In genomic region chr4:139665079-139665689, GRCh38 we compare ENCODE assay signal across 1 cellular context.
TF ChIP-seq lines count a peak whose summit lies in the region.

No MANE protein-coding gene starts in this region.

TF ChIP-seq in HepG2, 621 proteins besides CTCF, POLR2A, EP300 and RAD21 (continued from another document):
- TF ChIP-seq, protein P1, sequence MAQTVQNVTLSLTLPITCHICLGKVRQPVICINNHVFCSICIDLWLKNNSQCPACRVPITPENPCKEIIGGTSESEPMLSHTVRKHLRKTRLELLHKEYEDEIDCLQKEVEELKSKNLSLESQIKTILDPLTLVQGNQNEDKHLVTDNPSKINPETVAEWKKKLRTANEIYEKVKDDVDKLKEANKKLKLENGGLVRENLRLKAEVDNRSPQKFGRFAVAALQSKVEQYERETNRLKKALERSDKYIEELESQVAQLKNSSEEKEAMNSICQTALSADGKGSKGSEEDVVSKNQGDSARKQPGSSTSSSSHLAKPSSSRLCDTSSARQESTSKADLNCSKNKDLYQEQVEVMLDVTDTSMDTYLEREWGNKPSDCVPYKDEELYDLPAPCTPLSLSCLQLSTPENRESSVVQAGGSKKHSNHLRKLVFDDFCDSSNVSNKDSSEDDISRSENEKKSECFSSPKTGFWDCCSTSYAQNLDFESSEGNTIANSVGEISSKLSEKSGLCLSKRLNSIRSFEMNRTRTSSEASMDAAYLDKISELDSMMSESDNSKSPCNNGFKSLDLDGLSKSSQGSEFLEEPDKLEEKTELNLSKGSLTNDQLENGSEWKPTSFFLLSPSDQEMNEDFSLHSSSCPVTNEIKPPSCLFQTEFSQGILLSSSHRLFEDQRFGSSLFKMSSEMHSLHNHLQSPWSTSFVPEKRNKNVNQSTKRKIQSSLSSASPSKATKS (CRISPR knock-in tag; IDR thresholded peaks at IDR 0.05) = no peak
- TF ChIP-seq MBD4 (IDR thresholded peaks at IDR 0.05; ENCODE audit: borderline replicate concordance, low read length) (0 out of 2 replicates have a peak, but pooled peaks have one; percentile 22), RBFOX2 (IDR thresholded peaks at IDR 0.05; ENCODE audit: low read depth, low read length) (0 out of 2 replicates have a peak, but pooled peaks have one; percentile 4), ZNF337 (CRISPR knock-in tag; IDR thresholded peaks at IDR 0.05; ENCODE audit: borderline replicate concordance, low read depth) (no peak), ZNF205 (CRISPR knock-in tag; IDR thresholded peaks at IDR 0.05) (no peak), CCAR2 (optimal IDR thresholded peaks at IDR 0.05; ENCODE audit: low read depth, low read length) (peak; percentile 23), ZNF496 (CRISPR knock-in tag; IDR thresholded peaks at IDR 0.05; ENCODE audit: insufficient replicate concordance) (no peak), ZMYM3 (CRISPR knock-in tag; IDR thresholded peaks at IDR 0.05) (peak; percentile 26; the same call in 1 of the 2 replicates), ZNF775 (CRISPR knock-in tag; IDR thresholded peaks at IDR 0.05; ENCODE audit: borderline replicate concordance) (no peak)
